In the genomic region with DNA sequence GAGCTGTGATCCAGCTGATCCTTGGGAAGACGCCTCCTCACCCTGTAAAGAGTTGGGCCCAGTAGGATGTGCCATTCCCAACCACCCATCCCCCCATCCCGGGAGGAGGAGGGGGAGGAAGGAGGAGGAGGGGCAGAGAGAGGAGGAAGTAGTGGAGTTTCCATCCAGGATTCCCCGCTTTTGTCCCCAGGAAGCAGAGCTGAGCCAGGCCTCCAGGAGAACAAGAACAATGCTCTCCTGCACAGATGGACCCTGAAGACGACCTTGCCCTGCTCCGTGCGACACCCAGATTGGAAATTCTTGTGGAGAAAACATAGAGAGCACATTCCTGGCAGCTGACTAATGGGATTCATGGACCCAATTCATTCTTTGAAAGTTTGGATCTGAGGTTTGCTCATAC, we compare ENCODE assay signal across 17 cellular contexts.
DNase-seq lines count a peak whose midpoint lies in the region; ATAC-seq lines count a peak whose summit lies in the region.
"Had no signal": no experiment of that assay in that cellular context is flagged by ENCODE, and none has a peak within 500 bp of the region (broad histone marks: within the 10 kb centered on the region; RNA-seq: fewer than 3 reads in every experiment).

No MANE protein-coding gene starts in this region.

- no peaks in the 10 kb centered on the region for H3K36me3 ChIP-seq in HUES48 (ENCODE audit: control insufficient read depth, insufficient read depth, low read length)
- H3K36me3 ChIP-seq: colonic mucosa had no signal

- H3K4me3 ChIP-seq in HUES48 (ENCODE audit: low read depth, low read length), result no peak overlapping the region
- H3K4me3 ChIP-seq: colonic mucosa, testis had no signal

- no peaks in the 10 kb centered on the region for H3K27me3 ChIP-seq in HUES48 (ENCODE audit: control insufficient read depth, insufficient read depth, low read length)
- H3K27me3 ChIP-seq: colonic mucosa, testis had no signal

- peak overlapping the region; percentile 21 for H3K27ac ChIP-seq in HUES48 (ENCODE audit: low read depth, low read length)
- H3K27ac ChIP-seq: colonic mucosa, parathyroid adenoma, testis had no signal

- DNase-seq in AG08396 (ENCODE audit: low spot score) (peak; percentile 69), astrocyte of the hippocampus (ENCODE audit: low read depth, low spot score) (peak; percentile 67), iPS-NIHi11 (ENCODE audit: low spot score) (peak; percentile 38), Kasumi-1 (lab: John Stamatoyannopoulos, UW) (no peak), SIG-M5 (lab: John Stamatoyannopoulos, UW) (no peak)
- no peak for DNase-seq in stimulated activated effector memory CD8-positive, alpha-beta T cell treated with anti-CD3 and anti-CD28 coated beads, Interleukin-12 subunit alpha, Interleukin-12 subunit beta, amount 100 ng/mL, for 72 hours (ENCODE audit: low spot score in 2 of 2)
- DNase-seq in T-helper 2 cell treated with Interferon-gamma antibody and Interleukin-4, amounts not matched to agents 5 μg/mL and 100 μg/mL, for 36 hours (ENCODE audit: low spot score), result no peak
- DNase-seq: activated CD4-positive, CD25-positive, alpha-beta regulatory T cell treated with anti-CD3 and anti-CD28 coated beads, Interleukin-2, amount 50 U/mL, for 72 hours; activated naive CD8-positive, alpha-beta T cell treated with anti-CD3 and anti-CD28 coated beads, Interleukin-2, amount 10 ng/mL, durations not matched to agents 7 days and 5 days; activated T-cell treated with anti-CD3 and anti-CD28 coated beads for 4 hours; colonic mucosa; NCI-H1436; SW 1271; testis had no signal

- H3K36me3 Mint-ChIP-seq in stimulated activated effector memory CD8-positive, alpha-beta T cell treated with anti-CD3 and anti-CD28 coated beads, Interleukin-12 subunit alpha, Interleukin-12 subunit beta, amount 100 ng/mL, for 72 hours, result no peaks in the 10 kb centered on the region
- H3K36me3 Mint-ChIP-seq in T-helper 2 cell treated with Interferon-gamma antibody and Interleukin-4, amounts not matched to agents 5 μg/mL and 100 μg/mL, for 36 hours (ENCODE audit: low read depth), result no peaks in the 10 kb centered on the region
- H3K36me3 Mint-ChIP-seq: activated naive CD8-positive, alpha-beta T cell treated with anti-CD3 and anti-CD28 coated beads, Interleukin-2, amount 10 ng/mL, durations not matched to agents 7 days and 5 days had no signal

- H3K27me3 Mint-ChIP-seq in T-helper 2 cell treated with Interferon-gamma antibody and Interleukin-4, amounts not matched to agents 5 μg/mL and 100 μg/mL, for 36 hours (ENCODE audit: low read depth), result peaks cover 49% of the 10 kb centered on the region

- H3K27ac Mint-ChIP-seq in stimulated activated effector memory CD8-positive, alpha-beta T cell treated with anti-CD3 and anti-CD28 coated beads, Interleukin-12 subunit alpha, Interleukin-12 subunit beta, amount 100 ng/mL, for 72 hours, result no peak overlapping the region
- H3K27ac Mint-ChIP-seq in T-helper 2 cell treated with Interferon-gamma antibody and Interleukin-4, amounts not matched to agents 5 μg/mL and 100 μg/mL, for 36 hours, result no peak overlapping the region
- H3K27ac Mint-ChIP-seq: activated naive CD8-positive, alpha-beta T cell treated with anti-CD3 and anti-CD28 coated beads, Interleukin-2, amount 10 ng/mL, durations not matched to agents 7 days and 5 days had no signal

- H3K9me3 ChIP-seq in HUES48 (ENCODE audit: control insufficient read depth, insufficient read depth, low read length), result no peaks in the 10 kb centered on the region
- H3K9me3 ChIP-seq: colonic mucosa, testis had no signal

- H3K4me3 Mint-ChIP-seq in stimulated activated effector memory CD8-positive, alpha-beta T cell treated with anti-CD3 and anti-CD28 coated beads, Interleukin-12 subunit alpha, Interleukin-12 subunit beta, amount 100 ng/mL, for 72 hours, result no peak overlapping the region
- no peak overlapping the region for H3K4me3 Mint-ChIP-seq in T-helper 2 cell treated with Interferon-gamma antibody and Interleukin-4, amounts not matched to agents 5 μg/mL and 100 μg/mL, for 36 hours
- H3K4me3 Mint-ChIP-seq: activated naive CD8-positive, alpha-beta T cell treated with anti-CD3 and anti-CD28 coated beads, Interleukin-2, amount 10 ng/mL, durations not matched to agents 7 days and 5 days had no signal

- no peaks in the 10 kb centered on the region for H3K9me3 Mint-ChIP-seq in stimulated activated effector memory CD8-positive, alpha-beta T cell treated with anti-CD3 and anti-CD28 coated beads, Interleukin-12 subunit alpha, Interleukin-12 subunit beta, amount 100 ng/mL, for 72 hours
- H3K9me3 Mint-ChIP-seq in T-helper 2 cell treated with Interferon-gamma antibody and Interleukin-4, amounts not matched to agents 5 μg/mL and 100 μg/mL, for 36 hours, result no peaks in the 10 kb centered on the region
- H3K9me3 Mint-ChIP-seq: activated naive CD8-positive, alpha-beta T cell treated with anti-CD3 and anti-CD28 coated beads, Interleukin-2, amount 10 ng/mL, durations not matched to agents 7 days and 5 days had no signal

- no peak for ATAC-seq in stimulated activated effector memory CD8-positive, alpha-beta T cell treated with anti-CD3 and anti-CD28 coated beads, Interleukin-12 subunit alpha, Interleukin-12 subunit beta, amount 100 ng/mL, for 72 hours
- ATAC-seq: esophagus mucosa had no signal

- H3K4me1 Mint-ChIP-seq in stimulated activated effector memory CD8-positive, alpha-beta T cell treated with anti-CD3 and anti-CD28 coated beads, Interleukin-12 subunit alpha, Interleukin-12 subunit beta, amount 100 ng/mL, for 72 hours, result no peaks in the 10 kb centered on the region
- H3K4me1 Mint-ChIP-seq in T-helper 2 cell treated with Interferon-gamma antibody and Interleukin-4, amounts not matched to agents 5 μg/mL and 100 μg/mL, for 36 hours (ENCODE audit: low read depth), result no peaks in the 10 kb centered on the region
- H3K4me1 Mint-ChIP-seq: activated naive CD8-positive, alpha-beta T cell treated with anti-CD3 and anti-CD28 coated beads, Interleukin-2, amount 10 ng/mL, durations not matched to agents 7 days and 5 days had no signal

- peaks cover 10% of the 10 kb centered on the region for H3K4me1 ChIP-seq in HUES48 (ENCODE audit: control insufficient read depth, insufficient read depth, low read length)
- H3K4me1 ChIP-seq: colonic mucosa, parathyroid adenoma, testis had no signal

- H3K9ac ChIP-seq in HUES48 (ENCODE audit: low read depth, low read length), result no peak overlapping the region
- H3K9ac ChIP-seq: parathyroid adenoma had no signal

Comparison
In these comparisons a context has a peak if more than half of its experiments do, and no peak if none do; other contexts are left out.
1. DNase-seq: peak in AG08396 (single experiment), astrocyte of the hippocampus (single experiment) and iPS-NIHi11 (single experiment); none in Kasumi-1 (0 of 2), stimulated activated effector memory CD8-positive, alpha-beta T cell treated with anti-CD3 and anti-CD28 coated beads, Interleukin-12 subunit alpha, Interleukin-12 subunit beta, amount 100 ng/mL, for 72 hours (0 of 2), T-helper 2 cell treated with Interferon-gamma antibody and Interleukin-4, amounts not matched to agents 5 μg/mL and 100 μg/mL, for 36 hours (single experiment) and SIG-M5 (single experiment).